In genomic region chrX:2819345-2820130, GRCh38 we compare ENCODE assay signal across 10 cellular contexts. TPM values are rescaled to one million over a fixed set of nuclear protein-coding genes. Genes with fewer than 3 reads are reported as not detected.
DNase-seq lines count a peak whose midpoint lies in the region; ATAC-seq and TF ChIP-seq lines count a peak whose summit lies in the region.
"Had no signal": no experiment of that assay in that cellular context is flagged by ENCODE, and none has a peak within 500 bp of the region (broad histone marks: within the 10 kb centered on the region; RNA-seq: fewer than 3 reads in every experiment).

No MANE protein-coding gene starts in this region.

- H3K27me3 ChIP-seq in PC-3 (ENCODE audit: low read length) = no peaks in the 10 kb centered on the region
- H3K27me3 ChIP-seq in esophagus squamous epithelium = no peaks in the 10 kb centered on the region

- BruUV-seq in PC-3 (replicated peaks; lab: Mats Ljungman, UMichigan) = no TSS peak

- POLR2A ChIA-PET in PC-3 (lab: Charles Lee; ENCODE audit: unreplicated experiment) = no interaction called here

- no peaks in the 10 kb centered on the region for H3K9me2 ChIP-seq in PC-3 (replicated peaks; ENCODE audit: low read length)

- CTCF ChIA-PET in PC-3 (lab: Charles Lee) = no interaction called here

- no peak for TF ChIP-seq POLR2A in esophagus squamous epithelium (IDR thresholded peaks at IDR 0.05)

- H3K27ac ChIP-seq in PC-3 (ENCODE audit: low read length) (no peak overlapping the region), esophagus squamous epithelium (no peak overlapping the region)

- peak overlapping the region; percentile 67; the same call in 1 of the 2 replicates for H2AFZ ChIP-seq in PC-3 (ENCODE audit: low read length)

- H3K9ac ChIP-seq in PC-3 (ENCODE audit: low read length) = no peak overlapping the region

- DNase-seq in 8988T = peak; percentile 52
- no peak for DNase-seq in GM12864 (ENCODE audit: low read depth)
- peak; percentile 64 for DNase-seq in PC-3
- DNase-seq in esophagus squamous epithelium (lab: John Stamatoyannopoulos, UW) = no peak
- no peak for DNase-seq in activated gamma-delta T cell treated with Interleukin-2 at 50 U/mL for 16 hours
- no peak for DNase-seq in NCI-H524 treated with DMSO at 0.1 percent for 48 hours (lab: John Stamatoyannopoulos, UW)
- no peak for DNase-seq in NCI-H1694 treated with DMSO at 0.1 percent for 48 hours (lab: John Stamatoyannopoulos, UW)
- DNase-seq: naive B cell had no signal

- H3K9me3 ChIP-seq in PC-3 (ENCODE audit: low read length) = no peaks in the 10 kb centered on the region
- no peaks in the 10 kb centered on the region for H3K9me3 ChIP-seq in esophagus squamous epithelium

- peak; percentile 52 for TF ChIP-seq CTCF in GM12864 (IDR thresholded peaks at IDR 0.05; ENCODE audit: low read depth, low read length, missing control alignments)
- peak; percentile 70 for TF ChIP-seq CTCF in PC-3 (conservative IDR thresholded peaks at IDR 0.05; ENCODE audit: low read depth, low read length)
- TF ChIP-seq CTCF in esophagus squamous epithelium (IDR thresholded peaks at IDR 0.05) = peak in 5 of 6 experiments; percentile 9 to 49 (median 24)

- peak; percentile 64 for ATAC-seq in PC-3
- ATAC-seq in GM18498 (IDR thresholded peaks at IDR 0.05; ENCODE audit: unreplicated experiment) = no peak
- ATAC-seq: activated T-cell treated with anti-CD3 and anti-CD28 coated beads, Interleukin-2, amount 50 U/mL, for 72 hours had no signal

- no peaks in the 10 kb centered on the region for H3F3A ChIP-seq in PC-3 (ENCODE audit: low read length, unreplicated experiment)

- H3K4me2 ChIP-seq in PC-3 (ENCODE audit: low read length) = peak overlapping the region; percentile 77

- H3K36me3 ChIP-seq in PC-3 (ENCODE audit: low read depth, low read length) (no peaks in the 10 kb centered on the region), esophagus squamous epithelium (no peaks in the 10 kb centered on the region)

- no peaks in the 10 kb centered on the region for H4K20me1 ChIP-seq in PC-3 (ENCODE audit: low read length)

- H3K79me2 ChIP-seq in PC-3 (ENCODE audit: low read length) = no peaks in the 10 kb centered on the region

- 46 to 48% methylated on average over 4 to 9 of the region's 9 CpGs for WGBS in esophagus squamous epithelium, 2 donors

- H3K4me3 ChIP-seq in GM12864 (ENCODE audit: low read depth, low read length) (no peak overlapping the region), PC-3 (ENCODE audit: low read length) (peak overlapping the region; percentile 31; the same call in 1 of the 2 replicates), esophagus squamous epithelium (no peak overlapping the region)

- intact Hi-C loops in PC-3 (cut with micrococcal nuclease) (loop anchor here (1.0 kb wide), 1 partner anchor 175 kb away; no protein-coding TSS in a partner anchor), esophagus squamous epithelium (cut with DNase I) (loop anchor here (10.0 kb wide), 2 partner anchors 115 to 175 kb away; no protein-coding TSS in a partner anchor)

- H3K4me1 ChIP-seq in PC-3 (ENCODE audit: insufficient read depth, low read length) (0 out of 2 replicates have a peak, but pooled peaks cover 3% of the 10 kb centered on the region), esophagus squamous epithelium (no peaks in the 10 kb centered on the region)

RNA-seq across cellular contexts. Expression of gene GYG2, which starts 9.2 kb away (rescaled TPM):
- total RNA-seq in PC-3 (2014; rRNA removed) (0.58 and 1.7 TPM in 2 replicates), esophagus squamous epithelium (1 to 10 TPM in 1 of 4 donors, under 1 TPM in 2, not detected in 1; 0.42 to 1.7 (median 0.95) TPM)
- total RNA-seq: activated T-cell treated with anti-CD3 and anti-CD28 coated beads, Interleukin-2, amount 50 U/mL, for 72 hours had no signal

Comparison
In these comparisons a context has a peak if more than half of its experiments do, and no peak if none do; other contexts are left out.
1. DNase-seq: peak in 8988T (single experiment) and PC-3 (single experiment); none in GM12864 (single experiment), esophagus squamous epithelium (single experiment), activated gamma-delta T cell treated with Interleukin-2 at 50 U/mL for 16 hours (single experiment), NCI-H524 treated with DMSO at 0.1 percent for 48 hours (single experiment) and NCI-H1694 treated with DMSO at 0.1 percent for 48 hours (single experiment).
2. Peak in every context shown above with its lines, with median percentiles within 50 percentile points of each other: CTCF ChIP-seq.